8 cellular contexts compared by ENCODE assay signal in genomic region chr10:111357859-111358258, GRCh38.
"Had no signal": no experiment of that assay in that cellular context is flagged by ENCODE, and none has a peak within 500 bp of the region (broad histone marks: within the 10 kb centered on the region; RNA-seq: fewer than 3 reads in every experiment).

No MANE protein-coding gene starts in this region.

- H3K36me3 ChIP-seq: HAP-1 had no signal

- FAIRE-seq: HTR-8/SVneo, K562 had no signal

- H2AFZ ChIP-seq: GM23338 had no signal

- H3K4me2 ChIP-seq: GM23338 had no signal

- ATAC-seq: GM23338, HCT116, K562 had no signal

- H3K4me1 ChIP-seq: HAP-1 had no signal

- H3K4me3 ChIP-seq: GM23338, HAP-1, K562 had no signal

- DNase-seq: H7, HFFc6, KG1 had no signal

- H3K9me3 ChIP-seq: HAP-1 had no signal
